In genomic region chr2:239058746-239059145, GRCh38 we compare ENCODE assay signal across 25 cellular contexts.
"Had no signal": no experiment of that assay in that cellular context is flagged by ENCODE, and none has a peak within 500 bp of the region (broad histone marks: within the 10 kb centered on the region; RNA-seq: fewer than 3 reads in every experiment).

No MANE protein-coding gene starts in this region.

- H3K4me1 ChIP-seq: esophagus muscularis mucosa, sigmoid colon, testis, vagina had no signal

- H3K27me3 Mint-ChIP-seq: activated naive CD8-positive, alpha-beta T cell treated with anti-CD3 and anti-CD28 coated beads, Interleukin-2, amount 50 U/mL, for 24 hours; central memory CD8-positive, alpha-beta T cell; naive thymus-derived CD8-positive, alpha-beta T cell; progenitor cell of endocrine pancreas; type B pancreatic cell had no signal

- H3K9me3 ChIP-seq: testis had no signal

- H3K9me3 Mint-ChIP-seq: activated naive CD8-positive, alpha-beta T cell treated with anti-CD3 and anti-CD28 coated beads, Interleukin-2, amount 50 U/mL, for 24 hours; activated T-helper 1 cell treated with anti-CD3 and anti-CD28 coated beads, Interleukin-12 subunit alpha, Interleukin-12 subunit beta, Interleukin-2, Interleukin-4 antibody, amounts not matched to agents 30 ng/mL and 10 ng/mL and 1 ng/mL, durations not matched to agents 14 hours and 24 hours and 36 hours; central memory CD8-positive, alpha-beta T cell; type B pancreatic cell had no signal

- H3K27me3 ChIP-seq: esophagus muscularis mucosa, sigmoid colon, testis, vagina had no signal

- FAIRE-seq: colon, endothelial cell of umbilical vein had no signal

- H3K27ac ChIP-seq: esophagus muscularis mucosa, sigmoid colon, testis, vagina, WERI-Rb-1 had no signal

- DNase-seq: activated CD4-positive, alpha-beta T cell treated with anti-CD3 and anti-CD28 coated beads for 1 hour; activated CD4-positive, alpha-beta T cell treated with anti-CD3 and anti-CD28 coated beads, Interleukin-2, amount 50 U/mL, for 1 hour; activated CD8-positive, alpha-beta T cell treated with anti-CD3 and anti-CD28 coated beads, Interleukin-2, amount 10 ng/mL, durations not matched to agents 7 days and 5 days; activated gamma-delta T cell; activated naive CD4-positive, alpha-beta T cell treated with anti-CD3 and anti-CD28 coated beads, Interleukin-2, amount 50 U/mL, for 16 hours; activated naive CD8-positive, alpha-beta T cell treated with anti-CD3 and anti-CD28 coated beads, Interleukin-2, amount 50 U/mL, for 24 hours; effector memory CD4-positive, alpha-beta T cell; naive thymus-derived CD8-positive, alpha-beta T cell; retina; sigmoid colon; stimulated activated CD4-positive, alpha-beta T cell treated with anti-CD3 and anti-CD28 coated beads, Interleukin-2, amount 100 ng/mL, for 48 hours; stimulated activated naive CD4-positive, alpha-beta T cell; T-helper 9 cell; testis; WERI-Rb-1 had no signal

- ATAC-seq: activated CD8-positive, alpha-beta T cell treated with anti-CD3 and anti-CD28 coated beads, Interleukin-2, amount 10 ng/mL, durations not matched to agents 7 days and 5 days; activated naive CD8-positive, alpha-beta T cell treated with anti-CD3 and anti-CD28 coated beads, Interleukin-2, amount 50 U/mL, for 24 hours; left lobe of liver; naive thymus-derived CD8-positive, alpha-beta T cell had no signal

- H3K4me1 Mint-ChIP-seq: activated naive CD8-positive, alpha-beta T cell treated with anti-CD3 and anti-CD28 coated beads, Interleukin-2, amount 50 U/mL, for 24 hours; central memory CD8-positive, alpha-beta T cell had no signal

- H3K4me3 ChIP-seq: esophagus muscularis mucosa, lung, sigmoid colon, testis, vagina had no signal

- H3K4me3 Mint-ChIP-seq: activated CD8-positive, alpha-beta T cell treated with anti-CD3 and anti-CD28 coated beads, Interleukin-2, amount 10 ng/mL, durations not matched to agents 7 days and 5 days; activated naive CD8-positive, alpha-beta T cell treated with anti-CD3 and anti-CD28 coated beads, Interleukin-2, amount 50 U/mL, for 24 hours; activated T-helper 1 cell treated with anti-CD3 and anti-CD28 coated beads, Interleukin-12 subunit alpha, Interleukin-12 subunit beta, Interleukin-2, Interleukin-4 antibody, amounts not matched to agents 30 ng/mL and 10 ng/mL and 1 ng/mL, durations not matched to agents 14 hours and 24 hours and 36 hours; central memory CD8-positive, alpha-beta T cell; type B pancreatic cell had no signal

- H3K27ac Mint-ChIP-seq: activated CD8-positive, alpha-beta T cell treated with anti-CD3 and anti-CD28 coated beads, Interleukin-2, amount 10 ng/mL, durations not matched to agents 7 days and 5 days; activated naive CD8-positive, alpha-beta T cell treated with anti-CD3 and anti-CD28 coated beads, Interleukin-2, amount 50 U/mL, for 24 hours; activated T-helper 1 cell treated with anti-CD3 and anti-CD28 coated beads, Interleukin-12 subunit alpha, Interleukin-12 subunit beta, Interleukin-2, Interleukin-4 antibody, amounts not matched to agents 30 ng/mL and 10 ng/mL and 1 ng/mL, durations not matched to agents 14 hours and 24 hours and 36 hours; type B pancreatic cell had no signal

- H3K36me3 ChIP-seq: WERI-Rb-1 had no signal
